Comparison of ENCODE assay signal across 18 cellular contexts in genomic region chr12:110934093-110934852, GRCh38. TPM values are rescaled to one million over a fixed set of nuclear protein-coding genes. Genes with fewer than 3 reads are reported as not detected.
DNase-seq lines count a peak whose midpoint lies in the region; ATAC-seq and TF ChIP-seq lines count a peak whose summit lies in the region.
"Had no signal": no experiment of that assay in that cellular context is flagged by ENCODE, and none has a peak within 500 bp of the region (broad histone marks: within the 10 kb centered on the region; RNA-seq: fewer than 3 reads in every experiment).

No MANE protein-coding gene starts in this region.

- CTCF ChIA-PET in WTC11 (lab: Charles Lee) = interaction anchor here (2.4 kb wide), 1 partner anchor 72 kb away, joined by 7 read pairs; no protein-coding TSS in a partner anchor

- no peak overlapping the region for H3K4me3 Mint-ChIP-seq in HFFc6
- no peak overlapping the region; the same call in 1 of the 2 replicates for H3K4me3 Mint-ChIP-seq in WTC11
- H3K4me3 Mint-ChIP-seq: memory B cell had no signal

- H3K9me3 Mint-ChIP-seq in HFFc6 = no peaks in the 10 kb centered on the region
- peaks cover 5% of the 10 kb centered on the region; the same call in 1 of the 2 replicates for H3K9me3 Mint-ChIP-seq in WTC11
- H3K9me3 Mint-ChIP-seq: memory B cell had no signal

- H3K27ac Mint-ChIP-seq in HFFc6 (no peak overlapping the region), WTC11 (peak overlapping the region; percentile 82)
- H3K27ac Mint-ChIP-seq: memory B cell had no signal

- no peaks in the 10 kb centered on the region for H3K36me3 Mint-ChIP-seq in HFFc6 (ENCODE audit: low read depth)
- H3K36me3 Mint-ChIP-seq in WTC11 = peaks cover 3% of the 10 kb centered on the region; the same call in 1 of the 2 replicates
- H3K36me3 Mint-ChIP-seq: memory B cell had no signal

- DNase-seq in A172 (ENCODE audit: low spot score) (peak; percentile 70), HFFc6 (peak; percentile 12), WTC11 (ENCODE audit: low spot score) (no peak), SHP77 treated with DMSO at 0.1 percent for 48 hours (lab: John Stamatoyannopoulos, UW) (no peak), UCSD-AML1 (lab: John Stamatoyannopoulos, UW; ENCODE audit: unreplicated experiment) (no peak)
- no peak for DNase-seq in activated T-cell treated with anti-CD3 and anti-CD28 coated beads, Interleukin-2, amount 50 U/mL, for 1 hour
- DNase-seq: DMS79; effector memory CD4-positive, alpha-beta T cell; NCI-H1417; NCI-H524; stimulated activated CD4-positive, alpha-beta T cell treated with anti-CD3 and anti-CD28 coated beads, Interleukin-15, amount 100 ng/mL, for 24 hours had no signal

- no peak overlapping the region for H3K27ac ChIP-seq in iPS-20b (ENCODE audit: low read length)

- peaks cover 9% of the 10 kb centered on the region for H3K27me3 Mint-ChIP-seq in HFFc6 (ENCODE audit: insufficient read depth)
- H3K27me3 Mint-ChIP-seq in WTC11 (ENCODE audit: low read depth) = peaks cover 18% of the 10 kb centered on the region

- ATAC-seq in WTC11 (peak; percentile 41), HG03432 (IDR thresholded peaks at IDR 0.05; ENCODE audit: unreplicated experiment) (no peak)

- no peaks in the 10 kb centered on the region for H3K36me3 ChIP-seq in iPS-20b (ENCODE audit: insufficient read depth, low read depth, low read length)
- H3K36me3 ChIP-seq: HAP-1 had no signal

- no peaks in the 10 kb centered on the region for H3K9me3 ChIP-seq in iPS-20b (ENCODE audit: insufficient read depth, low read depth, low read length)
- H3K9me3 ChIP-seq: HAP-1 had no signal

- peaks cover 7% of the 10 kb centered on the region; the same call in 1 of the 2 replicates for H3K4me1 Mint-ChIP-seq in HFFc6 (ENCODE audit: low read depth)
- peaks cover 56% of the 10 kb centered on the region for H3K4me1 Mint-ChIP-seq in WTC11

- H3K4me1 ChIP-seq in iPS-20b (ENCODE audit: insufficient read depth, low read length) = peaks cover 21% of the 10 kb centered on the region
- H3K4me1 ChIP-seq: HAP-1 had no signal

- peaks cover 23% of the 10 kb centered on the region; the same call in 1 of the 2 replicates for H3K27me3 ChIP-seq in iPS-20b (ENCODE audit: insufficient read depth, low read length)

- POLR2A ChIA-PET in WTC11 (lab: Charles Lee) = no interaction called here

- H3K4me3 ChIP-seq in iPS-20b (ENCODE audit: low read length) = peak overlapping the region; percentile 14; the same call in 1 of the 2 replicates
- H3K4me3 ChIP-seq: HAP-1 had no signal

- H3K9ac ChIP-seq in iPS-20b (ENCODE audit: low read depth, low read length) = peak overlapping the region; percentile 43; the same call in 1 of the 2 replicates

- TF ChIP-seq CTCF in HFFc6 (IDR thresholded peaks at IDR 0.05) (no peak), WTC11 (IDR thresholded peaks at IDR 0.05) (no peak)

TF ChIP-seq in WTC11, 78 proteins besides CTCF, POLR2A, EP300 and RAD21 (continues in another document):
- TF ChIP-seq SMAD3 (CRISPR knock-in tag; IDR thresholded peaks at IDR 0.05; ENCODE audit: borderline replicate concordance) (no peak), ZNF219 (CRISPR knock-in tag; IDR thresholded peaks at IDR 0.05; ENCODE audit: borderline replicate concordance) (no peak), CREB1 (CRISPR knock-in tag; IDR thresholded peaks at IDR 0.05) (no peak), STAT6 (CRISPR knock-in tag; conservative IDR thresholded peaks at IDR 0.05; ENCODE audit: low read depth) (no peak), ZNF423 (CRISPR knock-in tag; IDR thresholded peaks at IDR 0.05) (no peak; the same call in 1 of the 2 replicates), ZNF263 (CRISPR knock-in tag; IDR thresholded peaks at IDR 0.05; ENCODE audit: low read depth) (no peak), SP1 (CRISPR knock-in tag; conservative IDR thresholded peaks at IDR 0.05) (no peak), ETV6 (CRISPR knock-in tag; IDR thresholded peaks at IDR 0.05) (no peak)
- TF ChIP-seq, protein P1, sequence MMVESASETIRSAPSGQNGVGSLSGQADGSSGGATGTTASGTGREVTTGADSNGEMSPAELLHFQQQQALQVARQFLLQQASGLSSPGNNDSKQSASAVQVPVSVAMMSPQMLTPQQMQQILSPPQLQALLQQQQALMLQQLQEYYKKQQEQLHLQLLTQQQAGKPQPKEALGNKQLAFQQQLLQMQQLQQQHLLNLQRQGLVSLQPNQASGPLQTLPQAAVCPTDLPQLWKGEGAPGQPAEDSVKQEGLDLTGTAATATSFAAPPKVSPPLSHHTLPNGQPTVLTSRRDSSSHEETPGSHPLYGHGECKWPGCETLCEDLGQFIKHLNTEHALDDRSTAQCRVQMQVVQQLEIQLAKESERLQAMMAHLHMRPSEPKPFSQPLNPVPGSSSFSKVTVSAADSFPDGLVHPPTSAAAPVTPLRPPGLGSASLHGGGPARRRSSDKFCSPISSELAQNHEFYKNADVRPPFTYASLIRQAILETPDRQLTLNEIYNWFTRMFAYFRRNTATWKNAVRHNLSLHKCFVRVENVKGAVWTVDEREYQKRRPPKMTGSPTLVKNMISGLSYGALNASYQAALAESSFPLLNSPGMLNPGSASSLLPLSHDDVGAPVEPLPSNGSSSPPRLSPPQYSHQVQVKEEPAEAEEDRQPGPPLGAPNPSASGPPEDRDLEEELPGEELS (CRISPR knock-in tag; IDR thresholded peaks at IDR 0.05) = no peak
- TF ChIP-seq, protein P2, sequence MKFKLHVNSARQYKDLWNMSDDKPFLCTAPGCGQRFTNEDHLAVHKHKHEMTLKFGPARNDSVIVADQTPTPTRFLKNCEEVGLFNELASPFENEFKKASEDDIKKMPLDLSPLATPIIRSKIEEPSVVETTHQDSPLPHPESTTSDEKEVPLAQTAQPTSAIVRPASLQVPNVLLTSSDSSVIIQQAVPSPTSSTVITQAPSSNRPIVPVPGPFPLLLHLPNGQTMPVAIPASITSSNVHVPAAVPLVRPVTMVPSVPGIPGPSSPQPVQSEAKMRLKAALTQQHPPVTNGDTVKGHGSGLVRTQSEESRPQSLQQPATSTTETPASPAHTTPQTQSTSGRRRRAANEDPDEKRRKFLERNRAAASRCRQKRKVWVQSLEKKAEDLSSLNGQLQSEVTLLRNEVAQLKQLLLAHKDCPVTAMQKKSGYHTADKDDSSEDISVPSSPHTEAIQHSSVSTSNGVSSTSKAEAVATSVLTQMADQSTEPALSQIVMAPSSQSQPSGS (CRISPR knock-in tag; IDR thresholded peaks at IDR 0.05; ENCODE audit: borderline replicate concordance, low read depth) = no peak
- TF ChIP-seq, protein P3, sequence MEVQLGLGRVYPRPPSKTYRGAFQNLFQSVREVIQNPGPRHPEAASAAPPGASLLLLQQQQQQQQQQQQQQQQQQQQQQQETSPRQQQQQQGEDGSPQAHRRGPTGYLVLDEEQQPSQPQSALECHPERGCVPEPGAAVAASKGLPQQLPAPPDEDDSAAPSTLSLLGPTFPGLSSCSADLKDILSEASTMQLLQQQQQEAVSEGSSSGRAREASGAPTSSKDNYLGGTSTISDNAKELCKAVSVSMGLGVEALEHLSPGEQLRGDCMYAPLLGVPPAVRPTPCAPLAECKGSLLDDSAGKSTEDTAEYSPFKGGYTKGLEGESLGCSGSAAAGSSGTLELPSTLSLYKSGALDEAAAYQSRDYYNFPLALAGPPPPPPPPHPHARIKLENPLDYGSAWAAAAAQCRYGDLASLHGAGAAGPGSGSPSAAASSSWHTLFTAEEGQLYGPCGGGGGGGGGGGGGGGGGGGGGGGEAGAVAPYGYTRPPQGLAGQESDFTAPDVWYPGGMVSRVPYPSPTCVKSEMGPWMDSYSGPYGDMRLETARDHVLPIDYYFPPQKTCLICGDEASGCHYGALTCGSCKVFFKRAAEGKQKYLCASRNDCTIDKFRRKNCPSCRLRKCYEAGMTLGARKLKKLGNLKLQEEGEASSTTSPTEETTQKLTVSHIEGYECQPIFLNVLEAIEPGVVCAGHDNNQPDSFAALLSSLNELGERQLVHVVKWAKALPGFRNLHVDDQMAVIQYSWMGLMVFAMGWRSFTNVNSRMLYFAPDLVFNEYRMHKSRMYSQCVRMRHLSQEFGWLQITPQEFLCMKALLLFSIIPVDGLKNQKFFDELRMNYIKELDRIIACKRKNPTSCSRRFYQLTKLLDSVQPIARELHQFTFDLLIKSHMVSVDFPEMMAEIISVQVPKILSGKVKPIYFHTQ (CRISPR knock-in tag; IDR thresholded peaks at IDR 0.05) = no peak
- TF ChIP-seq, protein P4, sequence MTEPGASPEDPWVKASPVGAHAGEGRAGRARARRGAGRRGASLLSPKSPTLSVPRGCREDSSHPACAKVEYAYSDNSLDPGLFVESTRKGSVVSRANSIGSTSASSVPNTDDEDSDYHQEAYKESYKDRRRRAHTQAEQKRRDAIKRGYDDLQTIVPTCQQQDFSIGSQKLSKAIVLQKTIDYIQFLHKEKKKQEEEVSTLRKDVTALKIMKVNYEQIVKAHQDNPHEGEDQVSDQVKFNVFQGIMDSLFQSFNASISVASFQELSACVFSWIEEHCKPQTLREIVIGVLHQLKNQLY (CRISPR knock-in tag; IDR thresholded peaks at IDR 0.05) = no peak
- TF ChIP-seq, protein P5, sequence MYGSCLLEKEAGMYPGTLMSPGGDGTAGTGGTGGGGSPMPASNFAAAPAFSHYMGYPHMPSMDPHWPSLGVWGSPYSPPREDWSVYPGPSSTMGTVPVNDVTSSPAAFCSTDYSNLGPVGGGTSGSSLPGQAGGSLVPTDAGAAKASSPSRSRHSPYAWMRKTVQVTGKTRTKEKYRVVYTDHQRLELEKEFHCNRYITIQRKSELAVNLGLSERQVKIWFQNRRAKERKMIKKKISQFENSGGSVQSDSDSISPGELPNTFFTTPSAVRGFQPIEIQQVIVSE (CRISPR knock-in tag; IDR thresholded peaks at IDR 0.05; ENCODE audit: borderline replicate concordance) = no peak

RNA-seq across cellular contexts. Expression of gene MYL2, which starts 13.9 kb away (rescaled TPM):
- 1.1 and 1.4 TPM in 2 replicates for total RNA-seq in A172 (2014; rRNA removed; shearing (Covaris generic))
- not detected for total RNA-seq in HFFc6 (2021; fragmentation: NEBNext Ultra II Directional; extraction: Animal tissue kit (Norgen Biotek cat#: 25700))
- total RNA-seq in WTC11 (2021) = not detected in 3 replicates
- total RNA-seq: glomerular endothelial cell, HT-29, omental fat pad had no signal

Comparison
In these comparisons a context has a peak if more than half of its experiments do, and no peak if none do; other contexts are left out.
1. DNase-seq: peak in A172 (single experiment) and HFFc6 (single experiment); none in WTC11 (single experiment), SHP77 treated with DMSO at 0.1 percent for 48 hours (single experiment), UCSD-AML1 (single experiment) and activated T-cell treated with anti-CD3 and anti-CD28 coated beads, Interleukin-2, amount 50 U/mL, for 1 hour (single experiment).